8 cellular contexts compared by ENCODE assay signal in the genomic region with DNA sequence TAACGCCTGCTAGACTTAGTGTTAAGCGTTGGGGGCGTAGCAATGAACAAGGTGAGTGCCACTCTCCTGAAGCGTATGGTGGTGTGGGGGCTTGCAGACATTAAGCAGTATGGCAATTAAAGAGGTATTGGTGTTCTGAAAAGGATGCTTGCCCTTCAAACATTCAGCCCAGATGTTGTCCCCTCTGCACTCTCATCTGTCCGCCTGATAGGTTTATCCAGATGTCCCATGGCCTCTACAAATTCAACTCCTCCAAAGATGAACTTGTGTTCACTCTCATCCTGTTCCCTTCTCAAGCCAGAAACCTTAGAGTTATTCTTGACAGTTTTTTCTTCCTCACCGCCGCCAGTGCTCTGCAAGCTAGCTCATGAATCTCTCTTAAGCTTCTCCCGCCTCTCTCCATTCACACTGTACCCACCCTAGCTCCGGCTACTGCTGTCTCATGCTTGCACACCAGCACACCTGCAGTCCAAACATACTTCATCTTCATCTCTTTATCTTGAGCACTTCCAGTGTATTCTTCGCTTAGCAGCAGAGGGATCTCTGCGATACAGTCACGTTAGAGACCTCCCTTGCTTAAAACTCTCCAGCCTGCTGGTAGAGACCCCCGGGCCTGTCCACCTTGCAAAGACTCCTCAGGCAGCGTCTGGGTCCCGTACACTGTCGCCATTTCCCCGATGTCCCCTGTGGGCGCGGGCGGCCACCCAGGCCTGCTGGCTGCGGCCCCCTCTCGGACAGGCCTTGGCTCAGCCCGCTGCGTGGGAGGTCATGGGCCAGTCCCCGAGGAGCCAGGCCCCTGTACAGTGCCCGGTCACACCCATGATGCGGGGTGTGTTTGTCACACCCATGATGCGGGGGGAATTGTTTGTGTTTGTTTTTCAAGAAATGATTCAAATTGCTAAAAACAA. TPM values are rescaled to one million over a fixed set of nuclear protein-coding genes. Genes with fewer than 3 reads are reported as not detected.
A peak's percentile ranks its signal among the peaks of the same experiment; 100 is the strongest.
DNase-seq lines count a peak whose midpoint lies in the region; ATAC-seq and TF ChIP-seq lines count a peak whose summit lies in the region.

No MANE protein-coding gene starts in this region.

- peaks cover 31% of the 10 kb centered on the region for H3K36me3 ChIP-seq in CD4-positive, alpha-beta memory T cell (ENCODE audit: insufficient read depth, low read length)
- H3K36me3 ChIP-seq in OCI-LY3 (replicated peaks; ENCODE audit: low read depth, low read length) (peaks cover 28% of the 10 kb centered on the region), neural progenitor cell (peaks cover 5% of the 10 kb centered on the region)

- peak overlapping the region; percentile 90 to 100 (median 95) for H3K4me3 Mint-ChIP-seq in CD4-positive, alpha-beta memory T cell
- H3K4me3 Mint-ChIP-seq in endothelial cell (ENCODE audit: unreplicated experiment) (peak overlapping the region; percentile 100), neural progenitor cell (peak overlapping the region; percentile 93)

- POLR2A ChIA-PET in CD4-positive, alpha-beta memory T cell (lab: Charles Lee; ENCODE audit: partially characterized antibody) = interaction anchor here (1.4 to 2.2 kb wide), 5 partner anchors 31 to 87 kb away, joined by 4 to 16 read pairs (median 8); a partner anchor contains a TSS

- H3K27me3 Mint-ChIP-seq in CD4-positive, alpha-beta memory T cell = no peaks in the 10 kb centered on the region
- H3K27me3 Mint-ChIP-seq in endothelial cell (ENCODE audit: unreplicated experiment) (peaks cover 9% of the 10 kb centered on the region), neural progenitor cell (ENCODE audit: insufficient read depth, low read depth) (peaks cover 2% of the 10 kb centered on the region)

- peaks cover 0 to 1% (median 0%) of the 10 kb centered on the region in 8 donors for H3K9me3 Mint-ChIP-seq in CD4-positive, alpha-beta memory T cell
- H3K9me3 Mint-ChIP-seq in endothelial cell (ENCODE audit: unreplicated experiment) (no peaks in the 10 kb centered on the region), neural progenitor cell (no peaks in the 10 kb centered on the region)

- intact Hi-C loops in CD4-positive, alpha-beta memory T cell (cut with micrococcal nuclease) = loop anchor here (1.0 to 2.0 kb wide), 4 partner anchors 32 to 181 kb away; a partner anchor contains a TSS

- H3K27ac ChIP-seq in CD4-positive, alpha-beta memory T cell (ENCODE audit: low read depth, low read length) = peak overlapping the region; percentile 94
- H3K27ac ChIP-seq in OCI-LY3 (ENCODE audit: low read length) = peak overlapping the region; percentile 43
- no peak overlapping the region for H3K27ac ChIP-seq in neural progenitor cell

- no peak for DNase-seq in CD4-positive, alpha-beta memory T cell
- DNase-seq in endothelial cell (ENCODE audit: low spot score) = no peak
- DNase-seq in neural progenitor cell (ENCODE audit: low spot score) = no peak
- DNase-seq in DMS114 treated with DMSO at 0.1 percent for 48 hours (lab: John Stamatoyannopoulos, UW; ENCODE audit: unreplicated experiment) = no peak
- DNase-seq in DMS153 treated with DMSO at 0.1 percent for 48 hours (lab: John Stamatoyannopoulos, UW; ENCODE audit: unreplicated experiment) = no peak
- no peak for DNase-seq in middle frontal gyrus (ENCODE audit: extremely low spot score, low spot score)

- ATAC-seq in HG02938 (IDR thresholded peaks at IDR 0.05; ENCODE audit: unreplicated experiment) = no peak

- H2AFZ ChIP-seq in OCI-LY3 (ENCODE audit: low read depth, low read length) (no peak overlapping the region; the same call in 1 of the 2 replicates), neural progenitor cell (replicated peaks) (peak overlapping the region; percentile 74)

- H4K20me1 ChIP-seq in OCI-LY3 (ENCODE audit: insufficient read depth, low read length) = no peaks in the 10 kb centered on the region; the same call in 1 of the 2 replicates
- no peaks in the 10 kb centered on the region for H4K20me1 ChIP-seq in neural progenitor cell (ENCODE audit: low read depth)

- CTCF ChIA-PET in CD4-positive, alpha-beta memory T cell (lab: Charles Lee; ENCODE audit: partially characterized antibody) = interaction anchor here (1.7 to 7.1 kb wide), 2 partner anchors 25 to 90 kb away, joined by 13 to 237 read pairs; no protein-coding TSS in a partner anchor

- no peaks in the 10 kb centered on the region for H3K27me3 ChIP-seq in CD4-positive, alpha-beta memory T cell (ENCODE audit: insufficient read depth, low read length)
- H3K27me3 ChIP-seq in OCI-LY3 (ENCODE audit: low read depth, low read length) = peaks cover 3% of the 10 kb centered on the region; the same call in 1 of the 2 replicates
- H3K27me3 ChIP-seq in neural progenitor cell = no peaks in the 10 kb centered on the region

- H3K79me2 ChIP-seq in OCI-LY3 (ENCODE audit: low read length) = peaks cover 27% of the 10 kb centered on the region
- peaks cover 24% of the 10 kb centered on the region for H3K79me2 ChIP-seq in neural progenitor cell (ENCODE audit: low read depth)

- peak overlapping the region; percentile 85 to 100 (median 99) for H3K27ac Mint-ChIP-seq in CD4-positive, alpha-beta memory T cell
- H3K27ac Mint-ChIP-seq in endothelial cell (ENCODE audit: unreplicated experiment) = peak overlapping the region; percentile 99
- peak overlapping the region; percentile 11 for H3K27ac Mint-ChIP-seq in neural progenitor cell

- H3K4me1 Mint-ChIP-seq in CD4-positive, alpha-beta memory T cell = peaks cover 18 to 39% (median 26%) of the 10 kb centered on the region in 4 donors
- H3K4me1 Mint-ChIP-seq in endothelial cell (ENCODE audit: unreplicated experiment) = peaks cover 18% of the 10 kb centered on the region
- peaks cover 13% of the 10 kb centered on the region for H3K4me1 Mint-ChIP-seq in neural progenitor cell

- H3K4me2 ChIP-seq in OCI-LY3 (ENCODE audit: low read length) (peak overlapping the region; percentile 84), neural progenitor cell (peak overlapping the region; percentile 96)

- H3F3A ChIP-seq in neural progenitor cell (ENCODE audit: low read depth) = peaks cover 8% of the 10 kb centered on the region

- peak overlapping the region; percentile 83 to 87 for H3K4me3 ChIP-seq in CD4-positive, alpha-beta memory T cell (ENCODE audit: low read length in 2 of 2)
- H3K4me3 ChIP-seq in OCI-LY3 (ENCODE audit: low read length) (peak overlapping the region; percentile 82), neural progenitor cell (peak overlapping the region; percentile 84)

- no peaks in the 10 kb centered on the region for H3K9me3 ChIP-seq in CD4-positive, alpha-beta memory T cell (ENCODE audit: control insufficient read depth in 1 of 2, low read length in 2 of 2)
- H3K9me3 ChIP-seq in OCI-LY3 (ENCODE audit: insufficient read depth, low read length) (no peaks in the 10 kb centered on the region), neural progenitor cell (ENCODE audit: low read depth) (no peaks in the 10 kb centered on the region)

- H3K36me3 Mint-ChIP-seq in CD4-positive, alpha-beta memory T cell = peaks cover 24 to 43% of the 10 kb centered on the region in 2 donors
- peaks cover 25% of the 10 kb centered on the region for H3K36me3 Mint-ChIP-seq in endothelial cell (ENCODE audit: low read depth, unreplicated experiment)
- peaks cover 12% of the 10 kb centered on the region for H3K36me3 Mint-ChIP-seq in neural progenitor cell

- TF ChIP-seq CTCF in OCI-LY3 (IDR thresholded peaks at IDR 0.05; ENCODE audit: low read depth, low read length) = no peak
- TF ChIP-seq CTCF in endothelial cell (IDR thresholded peaks at IDR 0.05; ENCODE audit: unreplicated experiment) = no peak
- TF ChIP-seq CTCF in neural progenitor cell (IDR thresholded peaks at IDR 0.05) = no peak

- H3K9ac ChIP-seq in OCI-LY3 (ENCODE audit: low read length) (peak overlapping the region; percentile 85), neural progenitor cell (peak overlapping the region; percentile 75)

- peaks cover 30% of the 10 kb centered on the region for H3K4me1 ChIP-seq in CD4-positive, alpha-beta memory T cell (ENCODE audit: insufficient read depth, low read length)
- H3K4me1 ChIP-seq in OCI-LY3 (ENCODE audit: low read length) = peaks cover 15% of the 10 kb centered on the region
- H3K4me1 ChIP-seq in neural progenitor cell = no peaks in the 10 kb centered on the region

RNA-seq across cellular contexts. Expression of a gene that starts 1.0 kb away (rescaled TPM):
- 10 to 100 TPM; 60.3 to 60.4 TPM for total RNA-seq in CD4-positive, alpha-beta memory T cell
- 10 to 100 TPM; 21.6 to 47.1 TPM for polyA plus RNA-seq in CD4-positive, alpha-beta memory T cell
- 29.6 TPM for total RNA-seq in endothelial cell (ENCODE audit: unreplicated experiment)
- total RNA-seq in neural progenitor cell (ENCODE audit: low replicate concordance) = 27.3 and 29.1 TPM in 2 replicates

RNA-seq across cellular contexts. Expression of a gene that starts 32.0 kb away (rescaled TPM):
- total RNA-seq in CD4-positive, alpha-beta memory T cell = 10 to 100 TPM; 49.4 to 49.9 TPM
- 10 to 100 TPM; 23.2 to 48.7 TPM for polyA plus RNA-seq in CD4-positive, alpha-beta memory T cell
- total RNA-seq in endothelial cell (ENCODE audit: unreplicated experiment) (115 TPM), neural progenitor cell (ENCODE audit: low replicate concordance) (80.6 and 96.0 TPM in 2 replicates)

RNA-seq across cellular contexts. Expression of a gene that starts 57.7 kb away (rescaled TPM):
- total RNA-seq in CD4-positive, alpha-beta memory T cell = 10 to 100 TPM; 73.8 to 78.4 TPM
- 10 to 100 TPM; 30.8 to 88.8 TPM for polyA plus RNA-seq in CD4-positive, alpha-beta memory T cell
- total RNA-seq in endothelial cell (ENCODE audit: unreplicated experiment) (25.0 TPM), neural progenitor cell (ENCODE audit: low replicate concordance) (6.3 and 6.9 TPM in 2 replicates)

Comparison
In these comparisons a context has a peak if more than half of its experiments do, and no peak if none do; other contexts are left out.
1. H3K27ac Mint-ChIP-seq: peak in every context shown above with its lines; median percentile 99 in CD4-positive, alpha-beta memory T cell; 99 in endothelial cell; 11 in neural progenitor cell.